ENCODE assay signal across 8 cellular contexts in genomic region chr5:139341187-139341688, GRCh38. TPM values are rescaled to one million over a fixed set of nuclear protein-coding genes. Genes with fewer than 3 reads are reported as not detected.
DNase-seq lines count a peak whose midpoint lies in the region; ATAC-seq, FAIRE-seq and TF ChIP-seq lines count a peak whose summit lies in the region.

No MANE protein-coding gene starts in this region.

- no peaks in the 10 kb centered on the region for H3K9me3 ChIP-seq in GM12878 (replicated peaks; ENCODE audit: control insufficient read depth, insufficient read depth, low read length)

- no peak for TF ChIP-seq POLR2A in GM12878 (IDR thresholded peaks at IDR 0.05; ENCODE audit: low read depth, low read length)

- ATAC-seq in HG02610 (IDR thresholded peaks at IDR 0.05; ENCODE audit: unreplicated experiment), result peak; percentile 4
- ATAC-seq in GM12878, result no peak; the same call in 2 of the 3 replicates
- no peak for ATAC-seq in memory B cell (ENCODE audit: low read depth)
- ATAC-seq in HG02852 (IDR thresholded peaks at IDR 0.05; ENCODE audit: unreplicated experiment), result no peak

- WGBS in GM12878 (ENCODE audit: insufficient coverage, insufficient replicate concordance, low lambda C conversion rate, missing lambda C conversion rate), result under 1% methylated on average over 17 of the region's 17 CpGs

- RAD21 ChIA-PET in GM12878 (lab: Charles Lee; ENCODE audit: unreplicated experiment), result interaction anchor here (0.6 to 3.8 kb wide), 13 partner anchors 9 to 798 kb away, joined by 3 to 42 read pairs (median 5); partner anchors contain the start of genes ETF1 and MZB1

- H3K4me1 ChIP-seq in GM12878 (ENCODE audit: control insufficient read depth, insufficient read depth, low read length), result peaks cover 11% of the 10 kb centered on the region

- H3K27ac ChIP-seq in 22Rv1 (peak overlapping the region; percentile 90), GM12878 (ENCODE audit: control insufficient read depth, insufficient read depth) (no peak overlapping the region; the same call in 1 of the 2 replicates)

- peak overlapping the region; percentile 93 for H3K27ac Mint-ChIP-seq in memory B cell

- POLR2A ChIA-PET in GM12878 (lab: Charles Lee), result interaction anchor here (1.0 to 3.2 kb wide), 8 partner anchors 10 to 90 kb away, joined by 5 to 51 read pairs (median 8); partner anchors contain the start of genes MATR3 and MZB1

- no TSS peak for BruUV-seq in GM12878 (replicated peaks; lab: Mats Ljungman, UMichigan)

- SMC1A ChIA-PET in GM12878 (lab: Charles Lee; ENCODE audit: uncharacterized antibody, unreplicated experiment), result interaction anchor here (1.1 to 1.8 kb wide), 10 partner anchors 16 to 90 kb away, joined by 3 to 14 read pairs (median 5); partner anchors contain the start of gene SPATA24

- intact Hi-C loops in GM12878 (cut with micrococcal nuclease; ENCODE audit: unreplicated experiment), result loop anchor here (2.0 kb wide), 1 partner anchor 52 kb away; no protein-coding TSS in a partner anchor

- H3K27me3 Mint-ChIP-seq in memory B cell, result no peaks in the 10 kb centered on the region

- H3K4me2 ChIP-seq in GM12878 (ENCODE audit: control insufficient read depth, insufficient read depth), result peak overlapping the region; percentile 82

- no peaks in the 10 kb centered on the region for H3K36me3 ChIP-seq in GM12878 (ENCODE audit: control insufficient read depth in 2 of 2, insufficient read depth in 2 of 2, low read length in 1 of 2)

- H3K36me3 Mint-ChIP-seq in memory B cell, result peaks cover 4% of the 10 kb centered on the region

- H3K9me3 Mint-ChIP-seq in memory B cell, result no peaks in the 10 kb centered on the region

- no peaks in the 10 kb centered on the region for H4K20me1 ChIP-seq in GM12878 (ENCODE audit: control insufficient read depth, insufficient read depth)

- DNase-seq in GM12878 (ENCODE audit: low read depth, low spot score) (no peak), memory B cell (ENCODE audit: low spot score in 2 of 2) (no peak), mesenteric fat pad (ENCODE audit: low spot score) (no peak), iPS-NIHi11 (ENCODE audit: low spot score) (no peak), pons (ENCODE audit: low spot score) (no peak)

- no peaks in the 10 kb centered on the region for H3K27me3 ChIP-seq in GM12878 (replicated peaks in 1 of 2; ENCODE audit: control insufficient read depth in 2 of 2, insufficient read depth in 2 of 2, low read length in 1 of 2)

- H2AFZ ChIP-seq in GM12878 (ENCODE audit: control insufficient read depth, low read depth, low read length), result peak overlapping the region; percentile 93

- FAIRE-seq in GM12878 (lab: Jason Lieb, UNC), result no peak

- no peak for TF ChIP-seq RAD21 in GM12878 (IDR thresholded peaks at IDR 0.05; ENCODE audit: insufficient read depth, low read depth, low read length)

- peak overlapping the region; percentile 93 for H3K4me3 ChIP-seq in GM12878

- TF ChIP-seq CTCF in 22Rv1 (IDR thresholded peaks at IDR 0.05) (no peak), GM12878 (IDR thresholded peaks at IDR 0.05 in 2 of 3, conservative IDR thresholded peaks at IDR 0.05 in 1 of 3; ENCODE audit: control insufficient read depth in 2 of 3, extremely low read depth in 1 of 3, insufficient read depth in 1 of 3, low read depth in 3 of 3, low read length in 3 of 3) (no peak)

- TF ChIP-seq EP300 in GM12878 (IDR thresholded peaks at IDR 0.05; ENCODE audit: borderline replicate concordance in 1 of 2, control insufficient read depth in 1 of 2, low read depth in 2 of 2, low read length in 2 of 2), result no peak

- H3K9ac ChIP-seq in GM12878 (ENCODE audit: control insufficient read depth, insufficient read depth, low read length), result peak overlapping the region; percentile 94

- H3K4me3 Mint-ChIP-seq in memory B cell, result peak overlapping the region; percentile 89

- H3K79me2 ChIP-seq in GM12878 (ENCODE audit: control insufficient read depth, insufficient read depth, low read length), result peaks cover 41% of the 10 kb centered on the region

- H3K4me1 Mint-ChIP-seq in memory B cell, result peaks cover 31% of the 10 kb centered on the region

- in situ Hi-C loops in GM12878 (cut with MboI), result no loop called here

- CTCF ChIA-PET in GM12878 (lab: Yijun Ruan, JAX), result interaction anchor here (0.7 to 3.1 kb wide), 19 partner anchors 8 to 173 kb away, joined by 3 to 24 read pairs (median 5); no protein-coding TSS in a partner anchor

RNA-seq across cellular contexts. Expression of gene PAIP2, which starts 0.4 kb away (rescaled TPM):
- total RNA-seq in GM12878 (2013; cell fraction: nucleolus; rRNA removed), result 42.6 and 50.2 TPM in 2 replicates
- total RNA-seq in GM12878 (2014; rRNA removed) (49.9 and 55.2 TPM in 2 replicates), GM12878 (2014; rRNA removed; fragmentation: Illumina TruSeq; extraction: Trizol) (57.6 and 58.4 TPM in 2 replicates), GM12878 (2021) (60.5 and 71.1 TPM in 2 replicates), mesenteric fat pad (79.3 TPM)
- 70.0 TPM for polyA plus RNA-seq in GM12878 (2011; ENCODE audit: low read depth)
- polyA plus RNA-seq in GM12878 (2011; rRNA removed) (143 and 198 TPM in 2 replicates), GM12878 (2014; fragmentation: Illumina TruSeq; extraction: Trizol) (105 and 125 TPM in 2 replicates), GM12878 (2014; fragmentation: Nextera tagmentation; extraction: Ambion mirVana) (100 to 1,000 TPM; 100 to 113 TPM), GM12878 (2014; rRNA removed) (51.8 and 67.3 TPM in 2 replicates), GM12878 (2016; fragmentation: Nextera tagmentation; extraction: Ambion mirVana) (100 to 1,000 TPM; 153 to 154 TPM)
- polyA plus RNA-seq in GM12878 (2011; cell fraction: cytosol; rRNA removed), result 55.0 and 60.8 TPM in 2 replicates
- 32.5 and 35.7 TPM in 2 replicates for polyA plus RNA-seq in GM12878 (2011; cell fraction: nucleus; rRNA removed)
- polyA plus RNA-seq in GM12878 (2012), result 95.1 and 144 TPM in 2 replicates
- polyA minus RNA-seq in GM12878 (2011; rRNA and poly(A)+ RNA removed), result 35.6 and 57.1 TPM in 2 replicates
- polyA minus RNA-seq in GM12878 (2011; cell fraction: cytosol; rRNA and poly(A)+ RNA removed), result 26.6 and 28.4 TPM in 2 replicates
- 12.2 and 16.5 TPM in 2 replicates for polyA minus RNA-seq in GM12878 (2011; cell fraction: nucleus; rRNA and poly(A)+ RNA removed)

RNA-seq across cellular contexts. Expression of gene SLC23A1, which starts 41.9 kb away (rescaled TPM):
- 24.3 and 24.7 TPM in 2 replicates for total RNA-seq in GM12878 (2013; cell fraction: nucleolus; rRNA removed)
- total RNA-seq in GM12878 (2014; rRNA removed) (0.98 and 1.2 TPM in 2 replicates), GM12878 (2014; rRNA removed; fragmentation: Illumina TruSeq; extraction: Trizol) (1.7 and 2.4 TPM in 2 replicates), GM12878 (2021) (4.1 and 4.7 TPM in 2 replicates), mesenteric fat pad (not detected)
- 1.2 TPM for polyA plus RNA-seq in GM12878 (2011; ENCODE audit: low read depth)
- polyA plus RNA-seq in GM12878 (2011; rRNA removed) (1.1 and 1.5 TPM in 2 replicates), GM12878 (2014; fragmentation: Illumina TruSeq; extraction: Trizol) (0.95 and 1.7 TPM in 2 replicates), GM12878 (2014; fragmentation: Nextera tagmentation; extraction: Ambion mirVana) (under 1 TPM; 0.35 to 0.74 TPM), GM12878 (2014; rRNA removed) (3.2 and 3.3 TPM in 2 replicates), GM12878 (2016; fragmentation: Nextera tagmentation; extraction: Ambion mirVana) (1 to 10 TPM; 1.5 to 1.6 TPM)
- polyA plus RNA-seq in GM12878 (2011; cell fraction: cytosol; rRNA removed), result 1.2 and 1.3 TPM in 2 replicates
- polyA plus RNA-seq in GM12878 (2011; cell fraction: nucleus; rRNA removed), result 18.8 and 22.0 TPM in 2 replicates
- 3.3 and 4.3 TPM in 2 replicates for polyA plus RNA-seq in GM12878 (2012)
- polyA minus RNA-seq in GM12878 (2011; rRNA and poly(A)+ RNA removed), result 5.6 and 11.2 TPM in 2 replicates
- polyA minus RNA-seq in GM12878 (2011; cell fraction: cytosol; rRNA and poly(A)+ RNA removed), result not detected in 2 replicates
- 9.8 and 16.2 TPM in 2 replicates for polyA minus RNA-seq in GM12878 (2011; cell fraction: nucleus; rRNA and poly(A)+ RNA removed)

RNA-seq across cellular contexts. Expression of gene MATR3, which starts 47.7 kb away (rescaled TPM):
- 599 and 630 TPM in 2 replicates for total RNA-seq in GM12878 (2013; cell fraction: nucleolus; rRNA removed)
- total RNA-seq in GM12878 (2014; rRNA removed) (134 and 173 TPM in 2 replicates), GM12878 (2014; rRNA removed; fragmentation: Illumina TruSeq; extraction: Trizol) (394 and 401 TPM in 2 replicates), GM12878 (2021) (180 and 213 TPM in 2 replicates), mesenteric fat pad (115 TPM)
- 70.2 TPM for polyA plus RNA-seq in GM12878 (2011; ENCODE audit: low read depth)
- polyA plus RNA-seq in GM12878 (2011; rRNA removed) (230 and 407 TPM in 2 replicates), GM12878 (2014; fragmentation: Illumina TruSeq; extraction: Trizol) (276 and 414 TPM in 2 replicates), GM12878 (2014; fragmentation: Nextera tagmentation; extraction: Ambion mirVana) (100 to 1,000 TPM; 149 to 187 TPM), GM12878 (2014; rRNA removed) (194 and 201 TPM in 2 replicates), GM12878 (2016; fragmentation: Nextera tagmentation; extraction: Ambion mirVana) (100 to 1,000 TPM; 347 to 380 TPM)
- 102 and 125 TPM in 2 replicates for polyA plus RNA-seq in GM12878 (2011; cell fraction: cytosol; rRNA removed)
- polyA plus RNA-seq in GM12878 (2011; cell fraction: nucleus; rRNA removed), result 123 and 141 TPM in 2 replicates
- 146 and 152 TPM in 2 replicates for polyA plus RNA-seq in GM12878 (2012)
- polyA minus RNA-seq in GM12878 (2011; rRNA and poly(A)+ RNA removed), result 284 and 298 TPM in 2 replicates
- polyA minus RNA-seq in GM12878 (2011; cell fraction: cytosol; rRNA and poly(A)+ RNA removed), result 79.1 and 117 TPM in 2 replicates
- polyA minus RNA-seq in GM12878 (2011; cell fraction: nucleus; rRNA and poly(A)+ RNA removed), result 110 and 161 TPM in 2 replicates

RNA-seq across cellular contexts. Expression of gene MZB1, which starts 48.5 kb away (rescaled TPM):
- 108 and 124 TPM in 2 replicates for total RNA-seq in GM12878 (2013; cell fraction: nucleolus; rRNA removed)
- total RNA-seq in GM12878 (2014; rRNA removed) (211 and 238 TPM in 2 replicates), GM12878 (2014; rRNA removed; fragmentation: Illumina TruSeq; extraction: Trizol) (132 and 157 TPM in 2 replicates), GM12878 (2021) (200 and 218 TPM in 2 replicates), mesenteric fat pad (0.61 TPM)
- 170 TPM for polyA plus RNA-seq in GM12878 (2011; ENCODE audit: low read depth)
- polyA plus RNA-seq in GM12878 (2011; rRNA removed) (37.4 and 65.2 TPM in 2 replicates), GM12878 (2014; fragmentation: Illumina TruSeq; extraction: Trizol) (44.1 and 147 TPM in 2 replicates), GM12878 (2014; fragmentation: Nextera tagmentation; extraction: Ambion mirVana) (10 to 100 TPM; 19.3 to 56.9 TPM), GM12878 (2014; rRNA removed) (291 and 321 TPM in 2 replicates), GM12878 (2016; fragmentation: Nextera tagmentation; extraction: Ambion mirVana) (100 to 1,000 TPM; 369 to 406 TPM)
- polyA plus RNA-seq in GM12878 (2011; cell fraction: cytosol; rRNA removed), result 96.6 and 144 TPM in 2 replicates
- 140 and 154 TPM in 2 replicates for polyA plus RNA-seq in GM12878 (2011; cell fraction: nucleus; rRNA removed)
- 253 and 361 TPM in 2 replicates for polyA plus RNA-seq in GM12878 (2012)
- 43.4 and 79.0 TPM in 2 replicates for polyA minus RNA-seq in GM12878 (2011; rRNA and poly(A)+ RNA removed)
- polyA minus RNA-seq in GM12878 (2011; cell fraction: cytosol; rRNA and poly(A)+ RNA removed), result 21.8 and 23.1 TPM in 2 replicates
- 58.2 and 93.9 TPM in 2 replicates for polyA minus RNA-seq in GM12878 (2011; cell fraction: nucleus; rRNA and poly(A)+ RNA removed)

RNA-seq across cellular contexts. Expression of gene PROB1, which starts 53.7 kb away (rescaled TPM):
- 3.5 and 4.4 TPM in 2 replicates for total RNA-seq in GM12878 (2013; cell fraction: nucleolus; rRNA removed)
- total RNA-seq in GM12878 (2014; rRNA removed), result 3.0 and 3.8 TPM in 2 replicates
- total RNA-seq in GM12878 (2014; rRNA removed; fragmentation: Illumina TruSeq; extraction: Trizol), result 1.7 and 2.0 TPM in 2 replicates
- total RNA-seq in GM12878 (2021), result 6.0 and 6.5 TPM in 2 replicates
- 1.4 TPM for polyA plus RNA-seq in GM12878 (2011; ENCODE audit: low read depth)
- polyA plus RNA-seq in GM12878 (2011; rRNA removed), result 0.59 and 1.1 TPM in 2 replicates
- 1.3 and 2.2 TPM in 2 replicates for polyA plus RNA-seq in GM12878 (2011; cell fraction: cytosol; rRNA removed)
- 3.4 and 4.5 TPM in 2 replicates for polyA plus RNA-seq in GM12878 (2011; cell fraction: nucleus; rRNA removed)
- polyA plus RNA-seq in GM12878 (2012), result 3.8 and 5.2 TPM in 2 replicates
- 0.78 and 1.4 TPM in 2 replicates for polyA plus RNA-seq in GM12878 (2014; fragmentation: Illumina TruSeq; extraction: Trizol)
- polyA plus RNA-seq in GM12878 (2014; fragmentation: Nextera tagmentation; extraction: Ambion mirVana), result under 1 TPM; 0.14 to 0.58 TPM
- 4.7 and 5.1 TPM in 2 replicates for polyA plus RNA-seq in GM12878 (2014; rRNA removed)
- polyA plus RNA-seq in GM12878 (2016; fragmentation: Nextera tagmentation; extraction: Ambion mirVana), result 1 to 10 TPM; 6.2 to 8.1 TPM
- polyA minus RNA-seq in GM12878 (2011; rRNA and poly(A)+ RNA removed), result 0.95 and 1.9 TPM in 2 replicates
- 0.73 and 1.1 TPM in 2 replicates for polyA minus RNA-seq in GM12878 (2011; cell fraction: cytosol; rRNA and poly(A)+ RNA removed)
- polyA minus RNA-seq in GM12878 (2011; cell fraction: nucleus; rRNA and poly(A)+ RNA removed), result 3.4 and 6.2 TPM in 2 replicates
- 2.1 TPM for total RNA-seq in mesenteric fat pad
